ENCODE assay signal across 8 cellular contexts in genomic region chr14:101761881-101762529, GRCh38. TPM values are rescaled to one million over a fixed set of nuclear protein-coding genes. Genes with fewer than 3 reads are reported as not detected.
DNase-seq lines count a peak whose midpoint lies in the region; ATAC-seq, FAIRE-seq and TF ChIP-seq lines count a peak whose summit lies in the region.

No MANE protein-coding gene starts in this region.

- no peak overlapping the region for H2BK12ac ChIP-seq in H1 (ENCODE audit: low read depth, low read length)

- H2BK15ac ChIP-seq in H1 (ENCODE audit: low read length), result no peak overlapping the region

- H4K20me1 ChIP-seq in H1 (replicated peaks in 1 of 2; ENCODE audit: control insufficient read depth in 1 of 2, insufficient read depth in 2 of 2, low read length in 2 of 2), result peaks cover 0 to 7% of the 10 kb centered on the region in 2 experiments

- no peak overlapping the region for H3K4ac ChIP-seq in H1 (replicated peaks; ENCODE audit: insufficient read length, low read depth, low read length)

- no peak overlapping the region for H2BK5ac ChIP-seq in H1 (ENCODE audit: low read depth, low read length)

- CTCF ChIA-PET in H1 (lab: Charles Lee; ENCODE audit: partially characterized antibody), result interaction anchor here (0.7 to 1.7 kb wide), 5 partner anchors 9 to 199 kb away, joined by 3 to 6 read pairs (median 3); no protein-coding TSS in a partner anchor

- peak overlapping the region; percentile 11; the same call in 1 of the 2 replicates for H4K8ac ChIP-seq in H1 (ENCODE audit: extremely low read depth, insufficient read depth, low read length)

- no peak overlapping the region for H2AFZ ChIP-seq in H1 (ENCODE audit: low read length)

- WGBS in H1 (ENCODE audit: extremely low coverage in 1 of 2, insufficient coverage in 1 of 2, insufficient read length in 1 of 2, insufficient replicate concordance in 2 of 2, low coverage in 1 of 2, low lambda C conversion rate in 2 of 2, missing lambda C conversion rate in 1 of 2), 2 experiments, result 8% methylated on average over 11 of the region's 72 CpGs; no CpG with 5 or more reads in 1 of the 2 experiments
- WGBS in testis, 2 donors, result 0 to 2% methylated on average over 31 to 53 of the region's 72 CpGs

- H3K4me3 ChIP-seq in H1 (ENCODE audit: extremely low read depth in 1 of 4, insufficient read depth in 2 of 4, low read depth in 3 of 4, low read length in 4 of 4) (peak overlapping the region; percentile 61 to 81 (median 64)), mucosa of rectum (ENCODE audit: low read length in 2 of 2) (peak overlapping the region; percentile 67 to 72), testis (peak overlapping the region; percentile 70 to 84)

- H3K9ac ChIP-seq in H1 (replicated peaks in 1 of 4; ENCODE audit: extremely low read depth in 1 of 4, low read depth in 3 of 4, low read length in 3 of 4), result peak overlapping the region in 1 of 4 experiments; percentile 38; a peak in 1 of 7 replicates
- H3K9ac ChIP-seq in mucosa of rectum (ENCODE audit: low read depth in 1 of 2, low read length in 2 of 2), result peak overlapping the region; percentile 63 to 77

- intact Hi-C loops in testis (cut with DNase I; ENCODE audit: low total_unique reads), result loop anchor here (10.0 kb wide), 1 partner anchor 203 kb away; the partner anchor contains the start of gene DYNC1H1

- H2BK120ac ChIP-seq in H1 (replicated peaks; ENCODE audit: low read depth, low read length), result no peak overlapping the region

- H3K14ac ChIP-seq in H1 (ENCODE audit: insufficient read length), result no peak overlapping the region

- no peak for FAIRE-seq in H1 (lab: Jason Lieb, UNC)
- FAIRE-seq in RCC 7860 (lab: Jason Lieb, UNC), result no peak

- no peak overlapping the region for H3K18ac ChIP-seq in H1 (ENCODE audit: extremely low read depth, low read length)

- TF ChIP-seq POLR2A in H1 (IDR thresholded peaks at IDR 0.05; ENCODE audit: control extremely low read depth in 1 of 2, low read depth in 2 of 2, low read length in 2 of 2) (no peak), testis (IDR thresholded peaks at IDR 0.05) (no peak)

- H2AK5ac ChIP-seq in H1 (ENCODE audit: low read depth, low read length), result no peak overlapping the region

- ATAC-seq in GM19452 (IDR thresholded peaks at IDR 0.05; ENCODE audit: unreplicated experiment) (peak; percentile 18), HG03571 (IDR thresholded peaks at IDR 0.05; ENCODE audit: unreplicated experiment) (peak; percentile 16)

- H3K23ac ChIP-seq in H1 (ENCODE audit: insufficient read length), result no peak overlapping the region

- H3K27ac ChIP-seq in H1 (ENCODE audit: low read depth, low read length) (no peak overlapping the region), mucosa of rectum (ENCODE audit: low read depth in 2 of 2, low read length in 2 of 2) (peak overlapping the region; percentile 74 to 76), testis (peak overlapping the region in 1 of 2 donors; percentile 79)

- peaks cover 0 to 3% (median 1%) of the 10 kb centered on the region in 4 experiments; a peak in 4 of 7 replicates for H3K4me1 ChIP-seq in H1 (replicated peaks in 1 of 4; ENCODE audit: control insufficient read depth in 3 of 4, insufficient read depth in 4 of 4, low read length in 3 of 4)
- H3K4me1 ChIP-seq in mucosa of rectum (ENCODE audit: control insufficient read depth in 2 of 2, insufficient read depth in 2 of 2, low read length in 2 of 2), result peaks cover 18 to 28% of the 10 kb centered on the region in 2 donors
- peaks cover 10% of the 10 kb centered on the region for H3K4me1 ChIP-seq in testis

- no peak for TF ChIP-seq EP300 in H1 (IDR thresholded peaks at IDR 0.05; ENCODE audit: borderline replicate concordance in 1 of 2, low read depth in 2 of 2, low read length in 2 of 2)

- POLR2A ChIA-PET in H1 (lab: Charles Lee; ENCODE audit: partially characterized antibody), result interaction anchor here (0.8 to 1.8 kb wide), 5 partner anchors 9 to 186 kb away, joined by 3 to 7 read pairs (median 4); no protein-coding TSS in a partner anchor

- no peaks in the 10 kb centered on the region for H3K79me2 ChIP-seq in H1 (ENCODE audit: control insufficient read depth in 1 of 2, insufficient read depth in 2 of 2, low read length in 2 of 2)

- H4K91ac ChIP-seq in H1 (replicated peaks; ENCODE audit: insufficient read length, low read length), result no peak overlapping the region

- H3K36me3 ChIP-seq in H1 (ENCODE audit: control insufficient read depth in 2 of 4, insufficient read depth in 4 of 4, low read length in 3 of 4) (0 out of 8 replicates have a peak, but pooled peaks cover 0 to 3% (median 0%) of the 10 kb centered on the region in 4 experiments), mucosa of rectum (ENCODE audit: control insufficient read depth in 2 of 2, insufficient read depth in 2 of 2, low read length in 2 of 2) (peaks cover 0 to 5% of the 10 kb centered on the region in 2 donors), testis (ENCODE audit: low read depth, missing control alignments) (no peaks in the 10 kb centered on the region)

- DNase-seq in CD1c-positive myeloid dendritic cell (ENCODE audit: extremely low spot score) (peak; percentile 13), H1 (ENCODE audit: low read depth in 1 of 2, low spot score in 2 of 2) (no peak), testis (peak; percentile 52), RCC 7860 (ENCODE audit: low spot score) (no peak)
- peak; percentile 21 for DNase-seq in activated CD4-positive, alpha-beta T cell treated with anti-CD3 and anti-CD28 coated beads, Interleukin-2, amount 50 U/mL, for 24 hours (ENCODE audit: low read depth in 1 of 2, low spot score in 1 of 2)

- no peak overlapping the region for H4K5ac ChIP-seq in H1 (ENCODE audit: insufficient read length, low read depth, low read length)

- no peak for TF ChIP-seq RAD21 in H1 (IDR thresholded peaks at IDR 0.05 in 1 of 2, conservative IDR thresholded peaks at IDR 0.05 in 1 of 2; ENCODE audit: low read depth in 2 of 2, low read length in 2 of 2)

- peaks cover 3 to 18% (median 11%) of the 10 kb centered on the region in 4 experiments; a peak in 6 of 7 replicates for H3K27me3 ChIP-seq in H1 (replicated peaks in 1 of 4; ENCODE audit: control insufficient read depth in 3 of 4, extremely low read depth in 1 of 4, insufficient read depth in 3 of 4, low read length in 3 of 4)
- H3K27me3 ChIP-seq in mucosa of rectum (ENCODE audit: control insufficient read depth in 2 of 2, insufficient read depth in 2 of 2, low read length in 2 of 2), result no peaks in the 10 kb centered on the region
- H3K27me3 ChIP-seq in testis, result no peaks in the 10 kb centered on the region

- no peak overlapping the region for H3K56ac ChIP-seq in H1 (replicated peaks; ENCODE audit: insufficient read length, low read depth, low read length)

- TF ChIP-seq CTCF in H1 (IDR thresholded peaks at IDR 0.05; ENCODE audit: control extremely low read depth in 1 of 3, insufficient read depth in 1 of 3, low read depth in 1 of 3, low read length in 3 of 3) (no peak), testis (IDR thresholded peaks at IDR 0.05) (no peak)

- no peak overlapping the region for H2BK20ac ChIP-seq in H1 (ENCODE audit: low read length)

- H3K9me3 ChIP-seq in H1 (ENCODE audit: insufficient read depth in 2 of 2, low read depth in 1 of 2, low read length in 1 of 2) (no peaks in the 10 kb centered on the region), mucosa of rectum (ENCODE audit: control insufficient read depth in 2 of 2, low read length in 2 of 2) (no peaks in the 10 kb centered on the region), testis (no peaks in the 10 kb centered on the region)

- H3K79me1 ChIP-seq in H1 (ENCODE audit: low read depth, low read length), result no peaks in the 10 kb centered on the region

- H3K23me2 ChIP-seq in H1 (ENCODE audit: low read depth, low read length), result peaks cover 3% of the 10 kb centered on the region; the same call in 1 of the 2 replicates

- H3K4me2 ChIP-seq in H1 (ENCODE audit: insufficient read depth in 1 of 2, low read depth in 2 of 2, low read length in 2 of 2), result peak overlapping the region; percentile 63 to 87

TF ChIP-seq in H1, 55 proteins besides CTCF, POLR2A, EP300 and RAD21:
- TF ChIP-seq YY1 (IDR thresholded peaks at IDR 0.05; ENCODE audit: low read depth, low read length), result no peak
- TF ChIP-seq NANOG (IDR thresholded peaks at IDR 0.05; ENCODE audit: insufficient read depth, low read depth, low read length, poor library complexity, severe bottlenecking), result no peak
- peak; percentile 26 for TF ChIP-seq MAX (IDR thresholded peaks at IDR 0.05)
- no peak for TF ChIP-seq EGR1 (IDR thresholded peaks at IDR 0.05; ENCODE audit: borderline replicate concordance, low read depth, low read length)
- TF ChIP-seq SP2 (IDR thresholded peaks at IDR 0.05; ENCODE audit: low read length), result no peak
- TF ChIP-seq NRF1 (IDR thresholded peaks at IDR 0.05; ENCODE audit: low read depth, low read length), result no peak
- TF ChIP-seq GABPA (IDR thresholded peaks at IDR 0.05; ENCODE audit: borderline replicate concordance, insufficient read depth, low read length), result 0 out of 2 replicates have a peak, but pooled peaks have one; percentile 16
- 0 out of 4 replicates have a peak, but pooled peaks of 1 of the 2 experiments have one; percentile 36 for TF ChIP-seq HDAC2 (IDR thresholded peaks at IDR 0.05; ENCODE audit: borderline replicate concordance in 1 of 2, low read depth in 2 of 2, low read length in 2 of 2)
- TF ChIP-seq GTF2F1 (IDR thresholded peaks at IDR 0.05; ENCODE audit: borderline replicate concordance, low read depth, low read length), result no peak
- TF ChIP-seq ASH2L (IDR thresholded peaks at IDR 0.05; ENCODE audit: low read length), result peak; percentile 26
- TF ChIP-seq KDM4A (IDR thresholded peaks at IDR 0.05; ENCODE audit: low read depth, low read length, severe bottlenecking), result peak; percentile 83

RNA-seq across cellular contexts. Expression of gene PPP2R5C, which starts 0.5 kb away (rescaled TPM):
- total RNA-seq in H1 (2021; fragmentation: NEBNext Ultra II Directional; extraction: Animal tissue kit (Norgen Biotek cat#: 25700)), result 95.9 and 102 TPM in 2 replicates
- polyA plus RNA-seq in H1 (2011; rRNA removed), result 35.1 and 49.6 TPM in 2 replicates
- 51.3 TPM for polyA plus RNA-seq in H1 (2011; cell fraction: cytosol; rRNA removed)
- 44.9 TPM for polyA plus RNA-seq in H1 (2011; cell fraction: nucleus; rRNA removed)
- 47.5 to 73.4 TPM (median 53.6 TPM) in 4 replicates for polyA plus RNA-seq in H1 (2012, experiment 1 of 2)
- 17.1 TPM for polyA plus RNA-seq in H1 (2012, experiment 2 of 2)
- polyA plus RNA-seq in H1 (2013, experiment 1 of 2), result 145 TPM
- 143 TPM for polyA plus RNA-seq in H1 (2013, experiment 2 of 2)
- polyA minus RNA-seq in H1 (2011; rRNA and poly(A)+ RNA removed), result 86.1 and 102 TPM in 2 replicates
- 44.5 TPM for polyA minus RNA-seq in H1 (2011; cell fraction: cytosol; rRNA and poly(A)+ RNA removed)
- polyA minus RNA-seq in H1 (2011; cell fraction: nucleus; rRNA and poly(A)+ RNA removed), result 73.2 TPM
- total RNA-seq in testis, result 100 to 1,000 TPM; 106 to 126 TPM
- 166 TPM for polyA plus RNA-seq in testis (ENCODE audit: insufficient read depth, low read depth, low replicate concordance)

Comparison
In these comparisons a context has a peak if more than half of its experiments do, and no peak if none do; other contexts are left out.
1. DNase-seq: peak in CD1c-positive myeloid dendritic cell (single experiment), activated CD4-positive, alpha-beta T cell treated with anti-CD3 and anti-CD28 coated beads, Interleukin-2, amount 50 U/mL, for 24 hours (2 of 2) and testis (single experiment); none in H1 (0 of 2) and RCC 7860 (single experiment).
2. Peak in every context shown above with its lines, with median percentiles within 50 percentile points of each other: H3K4me3 ChIP-seq.